ENCODE assay signal across 1 cellular context in the genomic region with DNA sequence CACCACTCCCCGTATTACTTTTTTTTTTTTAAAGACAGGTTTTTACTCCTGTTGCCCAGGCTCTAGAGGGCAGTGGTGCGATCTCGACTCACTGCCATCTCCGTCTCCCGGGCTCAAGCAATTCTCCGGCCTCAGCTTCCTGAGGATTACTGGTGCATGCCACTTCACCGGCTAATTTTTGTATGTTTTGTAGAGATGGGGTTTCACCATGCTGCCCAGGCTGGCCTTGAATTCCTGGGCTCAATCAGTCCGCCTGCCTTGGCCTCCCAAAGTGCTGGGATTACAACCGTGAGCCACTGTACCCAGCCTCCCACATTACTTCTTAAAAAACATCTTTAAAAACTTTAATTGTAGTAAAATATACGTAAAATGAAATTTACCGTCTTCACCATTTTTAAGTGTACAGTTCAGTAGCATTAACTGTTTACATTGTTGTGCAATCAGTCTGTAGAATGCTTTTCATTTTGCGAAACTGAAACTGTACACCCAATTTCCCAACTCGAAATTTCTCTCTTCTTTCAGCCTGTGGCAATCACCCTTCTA.
TF ChIP-seq lines count a peak whose summit lies in the region.

No MANE protein-coding gene starts in this region.

TF ChIP-seq in HepG2, 621 proteins besides CTCF, POLR2A, EP300 and RAD21 (continued from another document):
- TF ChIP-seq, protein P1, sequence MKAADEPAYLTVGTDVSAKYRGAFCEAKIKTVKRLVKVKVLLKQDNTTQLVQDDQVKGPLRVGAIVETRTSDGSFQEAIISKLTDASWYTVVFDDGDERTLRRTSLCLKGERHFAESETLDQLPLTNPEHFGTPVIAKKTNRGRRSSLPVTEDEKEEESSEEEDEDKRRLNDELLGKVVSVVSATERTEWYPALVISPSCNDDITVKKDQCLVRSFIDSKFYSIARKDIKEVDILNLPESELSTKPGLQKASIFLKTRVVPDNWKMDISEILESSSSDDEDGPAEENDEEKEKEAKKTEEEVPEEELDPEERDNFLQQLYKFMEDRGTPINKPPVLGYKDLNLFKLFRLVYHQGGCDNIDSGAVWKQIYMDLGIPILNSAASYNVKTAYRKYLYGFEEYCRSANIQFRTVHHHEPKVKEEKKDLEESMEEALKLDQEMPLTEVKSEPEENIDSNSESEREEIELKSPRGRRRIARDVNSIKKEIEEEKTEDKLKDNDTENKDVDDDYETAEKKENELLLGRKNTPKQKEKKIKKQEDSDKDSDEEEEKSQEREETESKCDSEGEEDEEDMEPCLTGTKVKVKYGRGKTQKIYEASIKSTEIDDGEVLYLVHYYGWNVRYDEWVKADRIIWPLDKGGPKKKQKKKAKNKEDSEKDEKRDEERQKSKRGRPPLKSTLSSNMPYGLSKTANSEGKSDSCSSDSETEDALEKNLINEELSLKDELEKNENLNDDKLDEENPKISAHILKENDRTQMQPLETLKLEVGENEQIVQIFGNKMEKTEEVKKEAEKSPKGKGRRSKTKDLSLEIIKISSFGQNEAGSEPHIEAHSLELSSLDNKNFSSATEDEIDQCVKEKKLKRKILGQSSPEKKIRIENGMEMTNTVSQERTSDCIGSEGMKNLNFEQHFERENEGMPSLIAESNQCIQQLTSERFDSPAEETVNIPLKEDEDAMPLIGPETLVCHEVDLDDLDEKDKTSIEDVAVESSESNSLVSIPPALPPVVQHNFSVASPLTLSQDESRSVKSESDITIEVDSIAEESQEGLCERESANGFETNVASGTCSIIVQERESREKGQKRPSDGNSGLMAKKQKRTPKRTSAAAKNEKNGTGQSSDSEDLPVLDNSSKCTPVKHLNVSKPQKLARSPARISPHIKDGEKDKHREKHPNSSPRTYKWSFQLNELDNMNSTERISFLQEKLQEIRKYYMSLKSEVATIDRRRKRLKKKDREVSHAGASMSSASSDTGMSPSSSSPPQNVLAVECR (CRISPR knock-in tag; IDR thresholded peaks at IDR 0.05; ENCODE audit: borderline replicate concordance) = peak; percentile 27; the same call in 1 of the 2 replicates
- TF ChIP-seq FOSL2 (CRISPR knock-in tag; IDR thresholded peaks at IDR 0.05) (0 out of 2 replicates have a peak, but pooled peaks have one; percentile 6), SALL2 (CRISPR knock-in tag; IDR thresholded peaks at IDR 0.05) (no peak), SALL1 (CRISPR knock-in tag; IDR thresholded peaks at IDR 0.05) (peak; percentile 61), RBM22 (optimal IDR thresholded peaks at IDR 0.05; ENCODE audit: low read length) (peak; percentile 26), NFKB2 (CRISPR knock-in tag; IDR thresholded peaks at IDR 0.05; ENCODE audit: borderline replicate concordance) (no peak), ZNF589 (CRISPR knock-in tag; conservative IDR thresholded peaks at IDR 0.05) (no peak), MXI1 (IDR thresholded peaks at IDR 0.05; ENCODE audit: borderline replicate concordance, low read depth, low read length) (0 out of 3 replicates have a peak, but pooled peaks have one; percentile 26), MAFK (conservative IDR thresholded peaks at IDR 0.05 in 1 of 2, IDR thresholded peaks at IDR 0.05 in 1 of 2; ENCODE audit: low read length in 2 of 2) (no peak), SKI (IDR thresholded peaks at IDR 0.05; ENCODE audit: partially characterized antibody) (peak; percentile 33), MIXL1 (CRISPR knock-in tag; IDR thresholded peaks at IDR 0.05) (0 out of 2 replicates have a peak, but pooled peaks have one; percentile 8), KLF13 (CRISPR knock-in tag; IDR thresholded peaks at IDR 0.05) (no peak), POGZ (CRISPR knock-in tag; IDR thresholded peaks at IDR 0.05) (0 out of 2 replicates have a peak, but pooled peaks have one; percentile 27), PITX1 (CRISPR knock-in tag; IDR thresholded peaks at IDR 0.05) (peak; percentile 59; the same call in 1 of the 2 replicates), SOX13 (IDR thresholded peaks at IDR 0.05) (no peak), SOX13 (CRISPR knock-in tag; conservative IDR thresholded peaks at IDR 0.05 in 1 of 2, IDR thresholded peaks at IDR 0.05 in 1 of 2) (0 out of 4 replicates have a peak, but pooled peaks of 1 of the 2 experiments have one; percentile 19), NCOA2 (CRISPR knock-in tag; IDR thresholded peaks at IDR 0.05) (0 out of 2 replicates have a peak, but pooled peaks have one; percentile 28), ASH2L (IDR thresholded peaks at IDR 0.05; ENCODE audit: insufficient read length, low read depth, low read length) (peak; percentile 28), CBX5 (CRISPR knock-in tag; IDR thresholded peaks at IDR 0.05; ENCODE audit: borderline replicate concordance) (no peak; the same call in 1 of the 2 replicates), SATB2 (CRISPR knock-in tag; IDR thresholded peaks at IDR 0.05) (no peak), ZBTB38 (CRISPR knock-in tag; IDR thresholded peaks at IDR 0.05) (no peak), ZNF317 (CRISPR knock-in tag; IDR thresholded peaks at IDR 0.05) (0 out of 2 replicates have a peak, but pooled peaks have one; percentile 53), HDAC1 (CRISPR knock-in tag; IDR thresholded peaks at IDR 0.05) (peak; percentile 41; the same call in 1 of the 2 replicates), HDAC2 (CRISPR knock-in tag; IDR thresholded peaks at IDR 0.05) (peak; percentile 22; the same call in 1 of the 2 replicates), ERF (CRISPR knock-in tag; IDR thresholded peaks at IDR 0.05) (no peak), HOXA3 (CRISPR knock-in tag; IDR thresholded peaks at IDR 0.05) (peak; percentile 27; the same call in 1 of the 2 replicates), TEAD3 (CRISPR knock-in tag; optimal IDR thresholded peaks at IDR 0.05; ENCODE audit: borderline replicate concordance) (peak; percentile 54), ZNF644 (CRISPR knock-in tag; IDR thresholded peaks at IDR 0.05; ENCODE audit: low read depth) (peak; percentile 62)
- TF ChIP-seq, protein P2, sequence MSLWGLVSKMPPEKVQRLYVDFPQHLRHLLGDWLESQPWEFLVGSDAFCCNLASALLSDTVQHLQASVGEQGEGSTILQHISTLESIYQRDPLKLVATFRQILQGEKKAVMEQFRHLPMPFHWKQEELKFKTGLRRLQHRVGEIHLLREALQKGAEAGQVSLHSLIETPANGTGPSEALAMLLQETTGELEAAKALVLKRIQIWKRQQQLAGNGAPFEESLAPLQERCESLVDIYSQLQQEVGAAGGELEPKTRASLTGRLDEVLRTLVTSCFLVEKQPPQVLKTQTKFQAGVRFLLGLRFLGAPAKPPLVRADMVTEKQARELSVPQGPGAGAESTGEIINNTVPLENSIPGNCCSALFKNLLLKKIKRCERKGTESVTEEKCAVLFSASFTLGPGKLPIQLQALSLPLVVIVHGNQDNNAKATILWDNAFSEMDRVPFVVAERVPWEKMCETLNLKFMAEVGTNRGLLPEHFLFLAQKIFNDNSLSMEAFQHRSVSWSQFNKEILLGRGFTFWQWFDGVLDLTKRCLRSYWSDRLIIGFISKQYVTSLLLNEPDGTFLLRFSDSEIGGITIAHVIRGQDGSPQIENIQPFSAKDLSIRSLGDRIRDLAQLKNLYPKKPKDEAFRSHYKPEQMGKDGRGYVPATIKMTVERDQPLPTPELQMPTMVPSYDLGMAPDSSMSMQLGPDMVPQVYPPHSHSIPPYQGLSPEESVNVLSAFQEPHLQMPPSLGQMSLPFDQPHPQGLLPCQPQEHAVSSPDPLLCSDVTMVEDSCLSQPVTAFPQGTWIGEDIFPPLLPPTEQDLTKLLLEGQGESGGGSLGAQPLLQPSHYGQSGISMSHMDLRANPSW (CRISPR knock-in tag; IDR thresholded peaks at IDR 0.05; ENCODE audit: borderline replicate concordance) = 0 out of 2 replicates have a peak, but pooled peaks have one; percentile 40
- TF ChIP-seq, protein P3, sequence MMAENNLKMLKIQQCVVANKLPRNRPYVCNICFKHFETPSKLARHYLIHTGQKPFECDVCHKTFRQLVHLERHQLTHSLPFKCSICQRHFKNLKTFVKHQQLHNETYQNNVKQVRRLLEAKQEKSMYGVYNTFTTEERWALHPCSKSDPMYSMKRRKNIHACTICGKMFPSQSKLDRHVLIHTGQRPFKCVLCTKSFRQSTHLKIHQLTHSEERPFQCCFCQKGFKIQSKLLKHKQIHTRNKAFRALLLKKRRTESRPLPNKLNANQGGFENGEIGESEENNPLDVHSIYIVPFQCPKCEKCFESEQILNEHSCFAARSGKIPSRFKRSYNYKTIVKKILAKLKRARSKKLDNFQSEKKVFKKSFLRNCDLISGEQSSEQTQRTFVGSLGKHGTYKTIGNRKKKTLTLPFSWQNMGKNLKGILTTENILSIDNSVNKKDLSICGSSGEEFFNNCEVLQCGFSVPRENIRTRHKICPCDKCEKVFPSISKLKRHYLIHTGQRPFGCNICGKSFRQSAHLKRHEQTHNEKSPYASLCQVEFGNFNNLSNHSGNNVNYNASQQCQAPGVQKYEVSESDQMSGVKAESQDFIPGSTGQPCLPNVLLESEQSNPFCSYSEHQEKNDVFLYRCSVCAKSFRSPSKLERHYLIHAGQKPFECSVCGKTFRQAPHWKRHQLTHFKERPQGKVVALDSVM (CRISPR knock-in tag; IDR thresholded peaks at IDR 0.05) = 0 out of 2 replicates have a peak, but pooled peaks have one; percentile 12
- TF ChIP-seq, protein P4, sequence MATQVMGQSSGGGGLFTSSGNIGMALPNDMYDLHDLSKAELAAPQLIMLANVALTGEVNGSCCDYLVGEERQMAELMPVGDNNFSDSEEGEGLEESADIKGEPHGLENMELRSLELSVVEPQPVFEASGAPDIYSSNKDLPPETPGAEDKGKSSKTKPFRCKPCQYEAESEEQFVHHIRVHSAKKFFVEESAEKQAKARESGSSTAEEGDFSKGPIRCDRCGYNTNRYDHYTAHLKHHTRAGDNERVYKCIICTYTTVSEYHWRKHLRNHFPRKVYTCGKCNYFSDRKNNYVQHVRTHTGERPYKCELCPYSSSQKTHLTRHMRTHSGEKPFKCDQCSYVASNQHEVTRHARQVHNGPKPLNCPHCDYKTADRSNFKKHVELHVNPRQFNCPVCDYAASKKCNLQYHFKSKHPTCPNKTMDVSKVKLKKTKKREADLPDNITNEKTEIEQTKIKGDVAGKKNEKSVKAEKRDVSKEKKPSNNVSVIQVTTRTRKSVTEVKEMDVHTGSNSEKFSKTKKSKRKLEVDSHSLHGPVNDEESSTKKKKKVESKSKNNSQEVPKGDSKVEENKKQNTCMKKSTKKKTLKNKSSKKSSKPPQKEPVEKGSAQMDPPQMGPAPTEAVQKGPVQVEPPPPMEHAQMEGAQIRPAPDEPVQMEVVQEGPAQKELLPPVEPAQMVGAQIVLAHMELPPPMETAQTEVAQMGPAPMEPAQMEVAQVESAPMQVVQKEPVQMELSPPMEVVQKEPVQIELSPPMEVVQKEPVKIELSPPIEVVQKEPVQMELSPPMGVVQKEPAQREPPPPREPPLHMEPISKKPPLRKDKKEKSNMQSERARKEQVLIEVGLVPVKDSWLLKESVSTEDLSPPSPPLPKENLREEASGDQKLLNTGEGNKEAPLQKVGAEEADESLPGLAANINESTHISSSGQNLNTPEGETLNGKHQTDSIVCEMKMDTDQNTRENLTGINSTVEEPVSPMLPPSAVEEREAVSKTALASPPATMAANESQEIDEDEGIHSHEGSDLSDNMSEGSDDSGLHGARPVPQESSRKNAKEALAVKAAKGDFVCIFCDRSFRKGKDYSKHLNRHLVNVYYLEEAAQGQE (IDR thresholded peaks at IDR 0.05; ENCODE audit: borderline replicate concordance in 1 of 2, low read depth in 1 of 2, low read length in 2 of 2) = no peak
- TF ChIP-seq, protein P5, sequence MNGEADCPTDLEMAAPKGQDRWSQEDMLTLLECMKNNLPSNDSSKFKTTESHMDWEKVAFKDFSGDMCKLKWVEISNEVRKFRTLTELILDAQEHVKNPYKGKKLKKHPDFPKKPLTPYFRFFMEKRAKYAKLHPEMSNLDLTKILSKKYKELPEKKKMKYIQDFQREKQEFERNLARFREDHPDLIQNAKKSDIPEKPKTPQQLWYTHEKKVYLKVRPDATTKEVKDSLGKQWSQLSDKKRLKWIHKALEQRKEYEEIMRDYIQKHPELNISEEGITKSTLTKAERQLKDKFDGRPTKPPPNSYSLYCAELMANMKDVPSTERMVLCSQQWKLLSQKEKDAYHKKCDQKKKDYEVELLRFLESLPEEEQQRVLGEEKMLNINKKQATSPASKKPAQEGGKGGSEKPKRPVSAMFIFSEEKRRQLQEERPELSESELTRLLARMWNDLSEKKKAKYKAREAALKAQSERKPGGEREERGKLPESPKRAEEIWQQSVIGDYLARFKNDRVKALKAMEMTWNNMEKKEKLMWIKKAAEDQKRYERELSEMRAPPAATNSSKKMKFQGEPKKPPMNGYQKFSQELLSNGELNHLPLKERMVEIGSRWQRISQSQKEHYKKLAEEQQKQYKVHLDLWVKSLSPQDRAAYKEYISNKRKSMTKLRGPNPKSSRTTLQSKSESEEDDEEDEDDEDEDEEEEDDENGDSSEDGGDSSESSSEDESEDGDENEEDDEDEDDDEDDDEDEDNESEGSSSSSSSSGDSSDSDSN (CRISPR knock-in tag; IDR thresholded peaks at IDR 0.05) = peak; percentile 37; the same call in 1 of the 2 replicates
- TF ChIP-seq, protein P6, sequence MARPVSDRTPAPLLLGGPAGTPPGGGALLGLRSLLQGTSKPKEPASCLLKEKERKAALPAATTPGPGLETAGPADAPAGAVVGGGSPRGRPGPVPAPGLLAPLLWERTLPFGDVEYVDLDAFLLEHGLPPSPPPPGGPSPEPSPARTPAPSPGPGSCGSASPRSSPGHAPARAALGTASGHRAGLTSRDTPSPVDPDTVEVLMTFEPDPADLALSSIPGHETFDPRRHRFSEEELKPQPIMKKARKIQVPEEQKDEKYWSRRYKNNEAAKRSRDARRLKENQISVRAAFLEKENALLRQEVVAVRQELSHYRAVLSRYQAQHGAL (CRISPR knock-in tag; IDR thresholded peaks at IDR 0.05; ENCODE audit: not compliant biosample characterization) = no peak
- TF ChIP-seq, protein P7, sequence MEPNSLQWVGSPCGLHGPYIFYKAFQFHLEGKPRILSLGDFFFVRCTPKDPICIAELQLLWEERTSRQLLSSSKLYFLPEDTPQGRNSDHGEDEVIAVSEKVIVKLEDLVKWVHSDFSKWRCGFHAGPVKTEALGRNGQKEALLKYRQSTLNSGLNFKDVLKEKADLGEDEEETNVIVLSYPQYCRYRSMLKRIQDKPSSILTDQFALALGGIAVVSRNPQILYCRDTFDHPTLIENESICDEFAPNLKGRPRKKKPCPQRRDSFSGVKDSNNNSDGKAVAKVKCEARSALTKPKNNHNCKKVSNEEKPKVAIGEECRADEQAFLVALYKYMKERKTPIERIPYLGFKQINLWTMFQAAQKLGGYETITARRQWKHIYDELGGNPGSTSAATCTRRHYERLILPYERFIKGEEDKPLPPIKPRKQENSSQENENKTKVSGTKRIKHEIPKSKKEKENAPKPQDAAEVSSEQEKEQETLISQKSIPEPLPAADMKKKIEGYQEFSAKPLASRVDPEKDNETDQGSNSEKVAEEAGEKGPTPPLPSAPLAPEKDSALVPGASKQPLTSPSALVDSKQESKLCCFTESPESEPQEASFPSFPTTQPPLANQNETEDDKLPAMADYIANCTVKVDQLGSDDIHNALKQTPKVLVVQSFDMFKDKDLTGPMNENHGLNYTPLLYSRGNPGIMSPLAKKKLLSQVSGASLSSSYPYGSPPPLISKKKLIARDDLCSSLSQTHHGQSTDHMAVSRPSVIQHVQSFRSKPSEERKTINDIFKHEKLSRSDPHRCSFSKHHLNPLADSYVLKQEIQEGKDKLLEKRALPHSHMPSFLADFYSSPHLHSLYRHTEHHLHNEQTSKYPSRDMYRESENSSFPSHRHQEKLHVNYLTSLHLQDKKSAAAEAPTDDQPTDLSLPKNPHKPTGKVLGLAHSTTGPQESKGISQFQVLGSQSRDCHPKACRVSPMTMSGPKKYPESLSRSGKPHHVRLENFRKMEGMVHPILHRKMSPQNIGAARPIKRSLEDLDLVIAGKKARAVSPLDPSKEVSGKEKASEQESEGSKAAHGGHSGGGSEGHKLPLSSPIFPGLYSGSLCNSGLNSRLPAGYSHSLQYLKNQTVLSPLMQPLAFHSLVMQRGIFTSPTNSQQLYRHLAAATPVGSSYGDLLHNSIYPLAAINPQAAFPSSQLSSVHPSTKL (CRISPR knock-in tag; IDR thresholded peaks at IDR 0.05) = peak; percentile 71; the same call in 1 of the 2 replicates
TF ChIP-seq in HepG2: peak in this region for 62.
